1 cellular context compared by ENCODE assay signal in the genomic region with DNA sequence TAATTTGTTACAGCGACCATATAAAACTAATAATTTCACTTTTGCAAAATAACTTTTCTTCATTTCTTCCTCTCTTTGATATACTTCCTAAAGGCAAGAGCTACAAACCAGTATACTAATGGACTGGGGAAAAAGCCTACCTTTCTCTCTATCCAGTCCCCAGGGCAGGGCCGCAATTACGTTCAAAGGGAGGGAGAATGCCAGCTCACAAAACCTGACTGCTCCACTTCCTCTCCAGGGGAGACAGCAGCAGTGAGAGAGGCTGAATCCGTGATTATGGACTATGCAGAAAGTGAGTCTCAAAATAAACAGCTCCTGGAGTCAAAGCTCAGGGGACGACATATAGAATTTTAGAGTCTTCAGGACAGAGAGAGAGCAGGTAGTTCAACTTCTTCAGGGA.
TF ChIP-seq lines count a peak whose summit lies in the region.

No MANE protein-coding gene starts in this region.

TF ChIP-seq in WTC11, 78 proteins besides CTCF, POLR2A, EP300 and RAD21 (continued from another document):
- TF ChIP-seq, protein P1, sequence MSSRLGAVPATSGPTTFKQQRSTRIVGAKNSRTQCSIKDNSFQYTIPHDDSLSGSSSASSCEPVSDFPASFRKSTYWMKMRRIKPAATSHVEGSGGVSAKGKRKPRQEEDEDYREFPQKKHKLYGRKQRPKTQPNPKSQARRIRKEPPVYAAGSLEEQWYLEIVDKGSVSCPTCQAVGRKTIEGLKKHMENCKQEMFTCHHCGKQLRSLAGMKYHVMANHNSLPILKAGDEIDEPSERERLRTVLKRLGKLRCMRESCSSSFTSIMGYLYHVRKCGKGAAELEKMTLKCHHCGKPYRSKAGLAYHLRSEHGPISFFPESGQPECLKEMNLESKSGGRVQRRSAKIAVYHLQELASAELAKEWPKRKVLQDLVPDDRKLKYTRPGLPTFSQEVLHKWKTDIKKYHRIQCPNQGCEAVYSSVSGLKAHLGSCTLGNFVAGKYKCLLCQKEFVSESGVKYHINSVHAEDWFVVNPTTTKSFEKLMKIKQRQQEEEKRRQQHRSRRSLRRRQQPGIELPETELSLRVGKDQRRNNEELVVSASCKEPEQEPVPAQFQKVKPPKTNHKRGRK (CRISPR knock-in tag; IDR thresholded peaks at IDR 0.05; ENCODE audit: borderline replicate concordance), result no peak
- TF ChIP-seq GRHL2 (CRISPR knock-in tag; IDR thresholded peaks at IDR 0.05; ENCODE audit: insufficient replicate concordance, severe bottlenecking) (no peak), PRRX2 (CRISPR knock-in tag; IDR thresholded peaks at IDR 0.05) (no peak)
